30 cellular contexts compared by ENCODE assay signal in genomic region chr11:101439488-101439887, GRCh38.
DNase-seq lines count a peak whose midpoint lies in the region; ATAC-seq and TF ChIP-seq lines count a peak whose summit lies in the region.
"Had no signal": no experiment of that assay in that cellular context is flagged by ENCODE, and none has a peak within 500 bp of the region (broad histone marks: within the 10 kb centered on the region; RNA-seq: fewer than 3 reads in every experiment).

No MANE protein-coding gene starts in this region.

- H3K79me2 ChIP-seq in GM23338 (replicated peaks; ENCODE audit: insufficient read depth) (no peaks in the 10 kb centered on the region), PC-3 (ENCODE audit: low read length) (no peaks in the 10 kb centered on the region)

- intact Hi-C loops in A673 (cut with micrococcal nuclease; ENCODE audit: unreplicated experiment) (no loop called here), PC-3 (cut with micrococcal nuclease) (no loop called here)

- H3K36me3 ChIP-seq in A673 (ENCODE audit: insufficient read depth, low read length, poor library complexity, severe bottlenecking): no peaks in the 10 kb centered on the region
- no peaks in the 10 kb centered on the region for H3K36me3 ChIP-seq in GM23338 (ENCODE audit: insufficient read depth)
- no peaks in the 10 kb centered on the region for H3K36me3 ChIP-seq in PC-3 (ENCODE audit: low read depth, low read length)
- H3K36me3 ChIP-seq: adrenal gland, esophagus squamous epithelium, lower lobe of right lung, ovary, thoracic aorta had no signal

- H3K4me3 ChIP-seq in A673 (ENCODE audit: low read depth, low read length, poor library complexity, severe bottlenecking) (no peak overlapping the region), GM23338 (no peak overlapping the region), PC-3 (ENCODE audit: low read length) (no peak overlapping the region), fibroblast of mammary gland (ENCODE audit: control insufficient read depth, low read depth, low read length) (no peak overlapping the region)
- H3K4me3 ChIP-seq: adrenal gland, esophagus squamous epithelium, lower lobe of right lung, mucosa of descending colon, ovary, thoracic aorta had no signal

- no peaks in the 10 kb centered on the region; the same call in 2 of the 3 replicates for H3K4me1 Mint-ChIP-seq in GM23338
- H3K4me1 Mint-ChIP-seq: activated CD4-positive, alpha-beta T cell treated with anti-CD3 and anti-CD28 coated beads for 36 hours; T-cell had no signal

- no peak overlapping the region for H3K4me3 Mint-ChIP-seq in GM23338
- H3K4me3 Mint-ChIP-seq: activated CD4-positive, alpha-beta T cell treated with anti-CD3 and anti-CD28 coated beads for 36 hours; nephron; T-cell had no signal

- CTCF ChIA-PET in A673 (lab: Charles Lee): no interaction called here
- CTCF ChIA-PET in PC-3 (lab: Charles Lee): interaction anchor here (0.6 kb wide), 1 partner anchor 420 kb away, joined by 3 read pairs; no protein-coding TSS in a partner anchor

- H3K27me3 ChIP-seq in A673 (replicated peaks; ENCODE audit: insufficient read depth, low read depth, low read length, poor library complexity): no peaks in the 10 kb centered on the region
- no peaks in the 10 kb centered on the region for H3K27me3 ChIP-seq in GM23338 (ENCODE audit: insufficient read depth)
- H3K27me3 ChIP-seq in PC-3 (ENCODE audit: low read length): no peaks in the 10 kb centered on the region
- H3K27me3 ChIP-seq: adrenal gland, esophagus squamous epithelium, ovary had no signal

- H4K20me1 ChIP-seq in GM23338 (replicated peaks; ENCODE audit: insufficient read depth) (no peaks in the 10 kb centered on the region), PC-3 (ENCODE audit: low read length) (no peaks in the 10 kb centered on the region)

- H3K36me3 Mint-ChIP-seq in GM23338 (ENCODE audit: low read depth): no peaks in the 10 kb centered on the region
- H3K36me3 Mint-ChIP-seq: T-cell had no signal

- H3K4me1 ChIP-seq in A673 (ENCODE audit: insufficient read depth, low read length, poor library complexity, severe bottlenecking) (no peaks in the 10 kb centered on the region), GM23338 (ENCODE audit: insufficient read depth) (no peaks in the 10 kb centered on the region), PC-3 (ENCODE audit: insufficient read depth, low read length) (peaks cover 18% of the 10 kb centered on the region)

- peaks cover 3% of the 10 kb centered on the region; the same call in 1 of the 3 replicates for H3K9me3 Mint-ChIP-seq in GM23338
- H3K9me3 Mint-ChIP-seq: nephron had no signal

- peaks cover 5% of the 10 kb centered on the region for H3K27me3 Mint-ChIP-seq in GM23338 (ENCODE audit: insufficient read depth, low read depth, poor library complexity)
- H3K27me3 Mint-ChIP-seq: activated CD4-positive, alpha-beta T cell treated with anti-CD3 and anti-CD28 coated beads for 36 hours; T-cell had no signal

- no peak for TF ChIP-seq POLR2A in GM18505 (IDR thresholded peaks at IDR 0.05; ENCODE audit: borderline replicate concordance, extremely low read depth, insufficient read depth, insufficient read length)

- no peak overlapping the region; the same call in 1 of the 2 replicates for H2AFZ ChIP-seq in GM23338
- H2AFZ ChIP-seq in PC-3 (ENCODE audit: low read length): no peak overlapping the region

- POLR2A ChIA-PET in A673 (lab: Charles Lee; ENCODE audit: low non-redundant PET): no interaction called here
- POLR2A ChIA-PET in PC-3 (lab: Charles Lee; ENCODE audit: unreplicated experiment): interaction anchor here (0.6 kb wide), 1 partner anchor 445 kb away, joined by 7 read pairs; no protein-coding TSS in a partner anchor

- no peak overlapping the region for H3K27ac Mint-ChIP-seq in GM23338
- H3K27ac Mint-ChIP-seq: activated CD4-positive, alpha-beta T cell treated with anti-CD3 and anti-CD28 coated beads for 36 hours; nephron; T-cell had no signal

- H3K9me3 ChIP-seq in A673 (ENCODE audit: low read depth, low read length, poor library complexity, severe bottlenecking) (no peaks in the 10 kb centered on the region), PC-3 (ENCODE audit: low read length) (no peaks in the 10 kb centered on the region)
- H3K9me3 ChIP-seq: adrenal gland, esophagus squamous epithelium, lower lobe of right lung, mucosa of descending colon, ovary, thoracic aorta had no signal

- no peak overlapping the region for H3K9ac ChIP-seq in PC-3 (ENCODE audit: low read length)

- H3K4me2 ChIP-seq in GM23338 (no peak overlapping the region), PC-3 (ENCODE audit: low read length) (no peak overlapping the region)

- no peaks in the 10 kb centered on the region for H3F3A ChIP-seq in GM23338 (replicated peaks; ENCODE audit: low read depth)
- H3F3A ChIP-seq in PC-3 (ENCODE audit: low read length, unreplicated experiment): no peaks in the 10 kb centered on the region

- peak; percentile 61 for ATAC-seq in GM23338
- ATAC-seq in PC-3: no peak
- ATAC-seq in HG03196 (IDR thresholded peaks at IDR 0.05; ENCODE audit: unreplicated experiment): no peak
- ATAC-seq in GM18505 (IDR thresholded peaks at IDR 0.05; ENCODE audit: unreplicated experiment): no peak
- no peak for ATAC-seq in HG03025 (IDR thresholded peaks at IDR 0.05; ENCODE audit: low FRiP score, unreplicated experiment)
- ATAC-seq: activated CD4-positive, alpha-beta T cell treated with anti-CD3 and anti-CD28 coated beads for 36 hours; lower lobe of right lung; mucosa of descending colon; right cardiac atrium; T-cell had no signal

- DNase-seq in A673 (ENCODE audit: low spot score): peak; percentile 10
- peak; percentile 56 for DNase-seq in GM23338 (ENCODE audit: low spot score)
- DNase-seq in PC-3: peak; percentile 26
- no peak for DNase-seq in fibroblast of mammary gland (ENCODE audit: low read depth)
- no peak for DNase-seq in NCI-H345 treated with DMSO at 0.1 percent for 48 hours (lab: John Stamatoyannopoulos, UW; ENCODE audit: unreplicated experiment)
- DNase-seq: activated CD4-positive, alpha-beta T cell treated with anti-CD3 and anti-CD28 coated beads for 36 hours; activated naive CD4-positive, alpha-beta T cell treated with Interleukin-2 at 50 U/mL for 16 hours; activated T-cell treated with anti-CD3 and anti-CD28 coated beads, Interleukin-2, amount 50 U/mL, for 48 hours; adrenal gland; C1 segment of cervical spinal cord; Calu3; cortex of kidney; esophagus squamous epithelium; KG1; lower lobe of right lung; mucosa of descending colon; NCI-H1092; NCI-H2029; NCI-H345; NCI-H774; ovary; right cardiac atrium; SIG-M5; stimulated activated naive CD4-positive, alpha-beta T cell treated with Interleukin-2 at 50 U/mL for 16 hours; T-cell had no signal

- BruUV-seq in A673 (replicated peaks; lab: Mats Ljungman, UMichigan) (no TSS peak), PC-3 (replicated peaks; lab: Mats Ljungman, UMichigan) (no TSS peak)

- H3K27ac ChIP-seq in A673 (ENCODE audit: low read depth, low read length, poor library complexity, severe bottlenecking) (no peak overlapping the region), GM23338 (ENCODE audit: low read depth) (no peak overlapping the region), PC-3 (ENCODE audit: low read length) (no peak overlapping the region)
- H3K27ac ChIP-seq: adrenal gland, esophagus squamous epithelium, lower lobe of right lung, ovary had no signal

- TF ChIP-seq CTCF in A673 (conservative IDR thresholded peaks at IDR 0.05; ENCODE audit: low read depth, low read length) (peak; percentile 46), GM23338 (conservative IDR thresholded peaks at IDR 0.05; ENCODE audit: low read depth in 2 of 2) (peak; percentile 57 to 59), PC-3 (conservative IDR thresholded peaks at IDR 0.05; ENCODE audit: low read depth, low read length) (peak; percentile 44; the same call in 1 of the 2 replicates), fibroblast of mammary gland (conservative IDR thresholded peaks at IDR 0.05; ENCODE audit: control insufficient read depth, insufficient read depth, low read depth, low read length) (peak; percentile 19)

- no peaks in the 10 kb centered on the region; the same call in 1 of the 2 replicates for H3K9me2 ChIP-seq in GM23338 (ENCODE audit: insufficient read depth)
- H3K9me2 ChIP-seq in PC-3 (replicated peaks; ENCODE audit: low read length): no peaks in the 10 kb centered on the region

TF ChIP-seq in GM23338, 12 proteins besides CTCF, POLR2A, EP300 and RAD21 (continues in another document):
- TF ChIP-seq, protein P1, sequence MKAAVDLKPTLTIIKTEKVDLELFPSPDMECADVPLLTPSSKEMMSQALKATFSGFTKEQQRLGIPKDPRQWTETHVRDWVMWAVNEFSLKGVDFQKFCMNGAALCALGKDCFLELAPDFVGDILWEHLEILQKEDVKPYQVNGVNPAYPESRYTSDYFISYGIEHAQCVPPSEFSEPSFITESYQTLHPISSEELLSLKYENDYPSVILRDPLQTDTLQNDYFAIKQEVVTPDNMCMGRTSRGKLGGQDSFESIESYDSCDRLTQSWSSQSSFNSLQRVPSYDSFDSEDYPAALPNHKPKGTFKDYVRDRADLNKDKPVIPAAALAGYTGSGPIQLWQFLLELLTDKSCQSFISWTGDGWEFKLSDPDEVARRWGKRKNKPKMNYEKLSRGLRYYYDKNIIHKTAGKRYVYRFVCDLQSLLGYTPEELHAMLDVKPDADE (IDR thresholded peaks at IDR 0.05): no peak
- TF ChIP-seq, protein P2, sequence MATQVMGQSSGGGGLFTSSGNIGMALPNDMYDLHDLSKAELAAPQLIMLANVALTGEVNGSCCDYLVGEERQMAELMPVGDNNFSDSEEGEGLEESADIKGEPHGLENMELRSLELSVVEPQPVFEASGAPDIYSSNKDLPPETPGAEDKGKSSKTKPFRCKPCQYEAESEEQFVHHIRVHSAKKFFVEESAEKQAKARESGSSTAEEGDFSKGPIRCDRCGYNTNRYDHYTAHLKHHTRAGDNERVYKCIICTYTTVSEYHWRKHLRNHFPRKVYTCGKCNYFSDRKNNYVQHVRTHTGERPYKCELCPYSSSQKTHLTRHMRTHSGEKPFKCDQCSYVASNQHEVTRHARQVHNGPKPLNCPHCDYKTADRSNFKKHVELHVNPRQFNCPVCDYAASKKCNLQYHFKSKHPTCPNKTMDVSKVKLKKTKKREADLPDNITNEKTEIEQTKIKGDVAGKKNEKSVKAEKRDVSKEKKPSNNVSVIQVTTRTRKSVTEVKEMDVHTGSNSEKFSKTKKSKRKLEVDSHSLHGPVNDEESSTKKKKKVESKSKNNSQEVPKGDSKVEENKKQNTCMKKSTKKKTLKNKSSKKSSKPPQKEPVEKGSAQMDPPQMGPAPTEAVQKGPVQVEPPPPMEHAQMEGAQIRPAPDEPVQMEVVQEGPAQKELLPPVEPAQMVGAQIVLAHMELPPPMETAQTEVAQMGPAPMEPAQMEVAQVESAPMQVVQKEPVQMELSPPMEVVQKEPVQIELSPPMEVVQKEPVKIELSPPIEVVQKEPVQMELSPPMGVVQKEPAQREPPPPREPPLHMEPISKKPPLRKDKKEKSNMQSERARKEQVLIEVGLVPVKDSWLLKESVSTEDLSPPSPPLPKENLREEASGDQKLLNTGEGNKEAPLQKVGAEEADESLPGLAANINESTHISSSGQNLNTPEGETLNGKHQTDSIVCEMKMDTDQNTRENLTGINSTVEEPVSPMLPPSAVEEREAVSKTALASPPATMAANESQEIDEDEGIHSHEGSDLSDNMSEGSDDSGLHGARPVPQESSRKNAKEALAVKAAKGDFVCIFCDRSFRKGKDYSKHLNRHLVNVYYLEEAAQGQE (IDR thresholded peaks at IDR 0.05; ENCODE audit: unreplicated experiment): no peak
- no peak for TF ChIP-seq JUNB (IDR thresholded peaks at IDR 0.05; ENCODE audit: unreplicated experiment)

Comparison
In these comparisons a context has a peak if more than half of its experiments do, and no peak if none do; other contexts are left out.
1. DNase-seq: peak in A673 (single experiment), GM23338 (single experiment) and PC-3 (single experiment); none in fibroblast of mammary gland (single experiment) and NCI-H345 treated with DMSO at 0.1 percent for 48 hours (single experiment).
2. Peak in every context shown above with its lines, with median percentiles within 50 percentile points of each other: CTCF ChIP-seq.